Comparison of ENCODE assay signal across 8 cellular contexts in the genomic region with DNA sequence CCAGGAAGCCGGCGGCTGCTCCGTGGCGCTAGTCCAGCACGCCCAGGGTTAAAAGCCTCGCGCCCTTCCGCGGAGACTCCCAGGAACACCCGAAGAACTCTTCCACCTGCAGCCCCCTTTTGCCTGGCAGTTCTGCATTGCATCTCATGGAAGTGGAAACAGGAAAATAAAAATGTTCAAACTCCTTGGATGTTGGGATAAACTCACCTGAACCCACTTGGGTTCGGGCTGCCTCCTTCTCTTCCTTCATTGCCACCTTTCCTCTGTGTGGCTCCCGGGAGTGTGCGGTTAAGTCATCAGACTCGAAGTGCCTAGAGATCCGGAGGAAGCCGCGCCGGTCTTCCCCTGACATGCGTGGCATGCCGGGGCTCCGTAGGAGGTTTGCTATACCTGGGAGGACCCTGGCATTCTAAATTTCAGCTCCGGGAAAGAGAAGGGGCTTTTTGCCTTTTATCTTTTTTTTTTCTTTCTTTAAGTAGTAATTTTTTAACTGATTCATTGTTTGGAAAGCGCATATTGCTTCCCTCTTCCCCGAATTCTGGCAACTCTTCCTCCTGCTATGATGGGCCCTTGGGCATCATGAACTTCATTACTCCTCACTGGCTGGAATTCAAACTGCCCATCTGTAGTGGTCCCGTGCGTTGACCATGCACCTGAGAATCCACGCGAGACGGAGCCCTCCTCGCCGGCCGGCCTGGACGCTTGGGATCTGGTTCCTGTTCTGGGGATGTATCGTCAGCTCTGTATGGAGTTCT.
A peak's percentile ranks its signal among the peaks of the same experiment; 100 is the strongest.
DNase-seq lines count a peak whose midpoint lies in the region; ATAC-seq and TF ChIP-seq lines count a peak whose summit lies in the region.

No MANE protein-coding gene starts in this region.

- peak overlapping the region; percentile 48 for H3K9ac ChIP-seq in mesendoderm (ENCODE audit: low read length)

- H3K9me3 ChIP-seq in cardiac muscle cell (ENCODE audit: low read depth) (no peaks in the 10 kb centered on the region), aorta (ENCODE audit: control insufficient read depth, low read length) (no peaks in the 10 kb centered on the region)

- H4K5ac ChIP-seq in mesendoderm (ENCODE audit: low read length), result no peak overlapping the region

- H3K18ac ChIP-seq in mesendoderm (ENCODE audit: low read length), result no peak overlapping the region

- intact Hi-C loops in cardiac septum (cut with DNase I) (no loop called here), dorsolateral prefrontal cortex (cut with DNase I) (loop anchor here in 1 of 2 donors (10.0 kb wide), 1 partner anchor 45 kb away; no protein-coding TSS in a partner anchor), aorta (cut with DNase I) (loop anchor here (5.0 to 10.0 kb wide), 2 partner anchors 168 to 315 kb away; no protein-coding TSS in a partner anchor)

- no peak overlapping the region for H3K4ac ChIP-seq in mesendoderm (ENCODE audit: low read depth, low read length)

- H3K56ac ChIP-seq in mesendoderm (ENCODE audit: low read length), result peak overlapping the region; percentile 80

- no peaks in the 10 kb centered on the region for H3K79me2 ChIP-seq in mesendoderm (ENCODE audit: control insufficient read depth, insufficient read depth, low read length)

- no peak for TF ChIP-seq CTCF in cardiac muscle cell (IDR thresholded peaks at IDR 0.05; ENCODE audit: low read depth, low read length)
- TF ChIP-seq CTCF in dorsolateral prefrontal cortex (IDR thresholded peaks at IDR 0.05 in 54 of 56, conservative IDR thresholded peaks at IDR 0.05 in 2 of 56; ENCODE audit: low read depth in 1 of 56, partially characterized antibody in 56 of 56), result no peak

- no peak overlapping the region for H2BK120ac ChIP-seq in mesendoderm (ENCODE audit: low read depth, low read length)

- no peaks in the 10 kb centered on the region for H3K36me3 ChIP-seq in cardiac muscle cell
- no peaks in the 10 kb centered on the region for H3K36me3 ChIP-seq in mesendoderm (ENCODE audit: control insufficient read depth, insufficient read depth, low read length)
- H3K36me3 ChIP-seq in aorta (ENCODE audit: control insufficient read depth in 1 of 2, insufficient read depth in 2 of 2, low read length in 1 of 2), result no peaks in the 10 kb centered on the region

- H2BK5ac ChIP-seq in mesendoderm (ENCODE audit: low read length), result no peak overlapping the region

- no CpG with 5 or more reads among the region's 34 CpGs for WGBS in mesendoderm (ENCODE audit: extremely low coverage, insufficient coverage, low lambda C conversion rate)
- 1% methylated on average over 34 of the region's 34 CpGs for WGBS in aorta, 2 donors

- H3K4me1 ChIP-seq in cardiac muscle cell (ENCODE audit: low read depth) (peaks cover 4% of the 10 kb centered on the region), mesendoderm (ENCODE audit: control insufficient read depth, low read depth, low read length) (peaks cover 27% of the 10 kb centered on the region), aorta (ENCODE audit: control insufficient read depth in 1 of 2, insufficient read depth in 2 of 2, low read length in 2 of 2) (peaks cover 2% of the 10 kb centered on the region in 2 donors)

- no peak overlapping the region for H2AK5ac ChIP-seq in mesendoderm (ENCODE audit: low read length)

- H3K4me2 ChIP-seq in mesendoderm (ENCODE audit: low read length), result peak overlapping the region; percentile 77

- H4K8ac ChIP-seq in mesendoderm (ENCODE audit: low read depth, low read length), result no peak overlapping the region

- no peak overlapping the region for H2BK15ac ChIP-seq in mesendoderm (replicated peaks; ENCODE audit: low read depth)

- H3K27me3 ChIP-seq in cardiac muscle cell, result peaks cover 47% of the 10 kb centered on the region
- H3K27me3 ChIP-seq in dorsolateral prefrontal cortex, result peaks cover 0 to 11% (median 0%) of the 10 kb centered on the region in 45 donors
- peaks cover 9% of the 10 kb centered on the region for H3K27me3 ChIP-seq in mesendoderm (ENCODE audit: insufficient read depth, low read length, poor library complexity)
- no peaks in the 10 kb centered on the region for H3K27me3 ChIP-seq in aorta (ENCODE audit: control insufficient read depth in 1 of 2, insufficient read depth in 2 of 2, low read length in 1 of 2)

- peak overlapping the region; percentile 87 for H3K23ac ChIP-seq in mesendoderm (ENCODE audit: low read length)

- DNase-seq in cardiac muscle cell (ENCODE audit: low read depth in 1 of 2, low spot score in 1 of 2), result peak in 1 of 2 donors; percentile 21
- DNase-seq in cardiac septum (ENCODE audit: low spot score), result no peak
- DNase-seq in dorsolateral prefrontal cortex, result peak in 4 of 10 donors; percentile 21 to 46 (median 33)
- DNase-seq in mesendoderm, result peak; percentile 43
- DNase-seq in aorta, result peak in 1 of 2 donors; percentile 68
- no peak for DNase-seq in cerebellar cortex (ENCODE audit: low spot score)
- DNase-seq in epidermal melanocyte (ENCODE audit: insufficient read length, low spot score), result no peak
- no peak for DNase-seq in NCI-H1436 (lab: John Stamatoyannopoulos, UW)

- H3K27ac ChIP-seq in cardiac muscle cell, result no peak overlapping the region
- peak overlapping the region in 4 of 59 donors; percentile 13 to 86 (median 63) for H3K27ac ChIP-seq in dorsolateral prefrontal cortex
- no peak overlapping the region for H3K27ac ChIP-seq in mesendoderm (ENCODE audit: low read depth, low read length)
- H3K27ac ChIP-seq in aorta (ENCODE audit: low read depth in 1 of 2, low read length in 2 of 2), result no peak overlapping the region

- peak overlapping the region; percentile 41 for H3K4me3 ChIP-seq in cardiac muscle cell
- peak overlapping the region; percentile 39 to 89 (median 69) for H3K4me3 ChIP-seq in dorsolateral prefrontal cortex
- H3K4me3 ChIP-seq in mesendoderm (ENCODE audit: low read length), result peak overlapping the region; percentile 7
- H3K4me3 ChIP-seq in aorta (ENCODE audit: low read length in 2 of 2), result peak overlapping the region; percentile 32 to 62

- no peak for ATAC-seq in aorta (ENCODE audit: low FRiP score)

- no peaks in the 10 kb centered on the region for H3K79me1 ChIP-seq in mesendoderm (ENCODE audit: low read length)

Comparison
In these comparisons a context has a peak if more than half of its experiments do, and no peak if none do; other contexts are left out.
1. H3K4me3 ChIP-seq: peak in every context shown above with its lines; median percentile 69 in dorsolateral prefrontal cortex; 47 in aorta; 41 in cardiac muscle cell; 7 in mesendoderm.